ENCODE assay signal across 30 cellular contexts in the genomic region with DNA sequence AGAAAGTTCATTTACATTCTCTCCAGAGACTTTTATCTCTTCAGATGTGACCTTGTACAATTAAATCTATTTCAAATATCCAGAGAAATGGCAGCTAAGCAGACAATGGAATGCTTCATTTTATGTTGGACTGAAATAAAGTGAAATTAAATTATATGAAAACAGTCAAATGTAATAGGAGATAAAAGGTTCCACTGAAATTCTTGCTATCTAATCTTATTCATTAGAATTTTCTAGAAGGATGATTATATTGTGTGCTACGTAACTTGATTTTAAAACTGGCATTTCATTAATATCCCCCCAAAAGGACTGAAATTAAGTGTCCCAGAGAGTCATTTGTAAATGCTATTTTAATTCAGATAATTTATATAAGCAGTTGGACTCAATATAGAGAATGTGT.
"Had no signal": no experiment of that assay in that cellular context is flagged by ENCODE, and none has a peak within 500 bp of the region (broad histone marks: within the 10 kb centered on the region; RNA-seq: fewer than 3 reads in every experiment).

No MANE protein-coding gene starts in this region.

- H3K27ac ChIP-seq: neutrophil, ovary, parathyroid adenoma, psoas muscle, right lobe of liver, sigmoid colon, stomach, thoracic aorta, thyroid gland, tibial nerve, upper lobe of left lung, vagina had no signal

- H3K4me1 Mint-ChIP-seq: natural killer cell; nephron; neural crest cell; stimulated activated effector memory CD8-positive, alpha-beta T cell treated with anti-CD3 and anti-CD28 coated beads, Interleukin-12 subunit alpha, Interleukin-12 subunit beta, amount 100 ng/mL, for 72 hours; stimulated activated naive B cell treated with anti-CD40 and anti-IgM and Interleukin-4, amounts not matched to agents 10 μg/mL and 1 μg/mL and 100 μg/mL, for 72 hours had no signal

- H3K4me3 ChIP-seq: ovary, psoas muscle, right lobe of liver, sigmoid colon, stomach, thoracic aorta, thyroid gland, tibial nerve, upper lobe of left lung, vagina had no signal

- H3K79me2 ChIP-seq: parathyroid adenoma had no signal

- H3K36me3 ChIP-seq: neutrophil, ovary, right lobe of liver, sigmoid colon, stomach, thoracic aorta, thyroid gland, tibial nerve, upper lobe of left lung, vagina had no signal

- H3K9ac ChIP-seq: parathyroid adenoma had no signal

- H3K36me3 Mint-ChIP-seq: naive thymus-derived CD4-positive, alpha-beta T cell; natural killer cell; stimulated activated effector memory CD8-positive, alpha-beta T cell treated with anti-CD3 and anti-CD28 coated beads, Interleukin-12 subunit alpha, Interleukin-12 subunit beta, amount 100 ng/mL, for 72 hours; stimulated activated naive B cell treated with anti-CD40 and anti-IgM and Interleukin-4, amounts not matched to agents 10 μg/mL and 1 μg/mL and 100 μg/mL, for 72 hours had no signal

- H3K9me3 Mint-ChIP-seq: nephron; neural crest cell; stimulated activated naive CD8-positive, alpha-beta T cell treated with anti-CD3 and anti-CD28 coated beads, Interleukin-15, Interleukin-2, amounts not matched to agents 100 ng/mL and 50 ng/mL, for 24 hours had no signal

- ATAC-seq: naive thymus-derived CD4-positive, alpha-beta T cell; natural killer cell; psoas muscle; right cardiac atrium; right lobe of liver; stimulated activated effector memory CD8-positive, alpha-beta T cell treated with anti-CD3 and anti-CD28 coated beads, Interleukin-12 subunit alpha, Interleukin-12 subunit beta, amount 100 ng/mL, for 72 hours; stimulated activated naive B cell treated with anti-CD40 and anti-IgM and Interleukin-4, amounts not matched to agents 10 μg/mL and 1 μg/mL and 100 μg/mL, for 72 hours had no signal

- H3K4me1 ChIP-seq: parathyroid adenoma, psoas muscle, right lobe of liver, sigmoid colon, stomach, thyroid gland, tibial nerve, upper lobe of left lung, vagina had no signal

- H3K9me3 ChIP-seq: neutrophil, ovary, psoas muscle, right lobe of liver, sigmoid colon, stomach, thoracic aorta, thyroid gland, tibial nerve, upper lobe of left lung, vagina had no signal

- H3K27me3 ChIP-seq: neutrophil, ovary, right lobe of liver, sigmoid colon, stomach, thyroid gland, tibial nerve, upper lobe of left lung, vagina had no signal

- H3K4me3 Mint-ChIP-seq: naive thymus-derived CD4-positive, alpha-beta T cell; natural killer cell; nephron; neural crest cell; stimulated activated effector memory CD8-positive, alpha-beta T cell treated with anti-CD3 and anti-CD28 coated beads, Interleukin-12 subunit alpha, Interleukin-12 subunit beta, amount 100 ng/mL, for 72 hours; stimulated activated naive B cell treated with anti-CD40 and anti-IgM and Interleukin-4, amounts not matched to agents 10 μg/mL and 1 μg/mL and 100 μg/mL, for 72 hours; stimulated activated naive CD8-positive, alpha-beta T cell treated with anti-CD3 and anti-CD28 coated beads, Interleukin-15, Interleukin-2, amounts not matched to agents 100 ng/mL and 50 ng/mL, for 24 hours had no signal

- H2AFZ ChIP-seq: parathyroid adenoma had no signal

- DNase-seq: naive thymus-derived CD4-positive, alpha-beta T cell; natural killer cell; nucleus accumbens; ovary; posterior cingulate gyrus; psoas muscle; right cardiac atrium; right lobe of liver; sigmoid colon; small intestine; stimulated activated CD4-positive, alpha-beta T cell treated with anti-CD3 and anti-CD28 coated beads, Interleukin-15, amount 100 ng/mL, for 24 hours; stimulated activated CD4-positive, alpha-beta T cell treated with anti-CD3 and anti-CD28 coated beads, Interleukin-2, amount 100 ng/mL, for 24 hours; stimulated activated CD4-positive, alpha-beta T cell treated with anti-CD3 and anti-CD28 coated beads, Interleukin-2, amount 100 ng/mL, for 48 hours; stimulated activated CD4-positive, alpha-beta T cell treated with anti-CD3 and anti-CD28 coated beads, Interleukin-4, amount 100 ng/mL, for 24 hours; stimulated activated naive B cell treated with anti-CD40 and anti-IgM and Interleukin-4, amounts not matched to agents 10 μg/mL and 1 μg/mL and 100 μg/mL, for 72 hours; stimulated activated naive CD4-positive, alpha-beta T cell treated with Interleukin-2 at 50 U/mL for 16 hours; stomach; thyroid gland; trophoblast cell; upper lobe of left lung had no signal

- H3K27me3 Mint-ChIP-seq: naive thymus-derived CD4-positive, alpha-beta T cell; progenitor cell of endocrine pancreas; stimulated activated naive B cell treated with anti-CD40 and anti-IgM and Interleukin-4, amounts not matched to agents 10 μg/mL and 1 μg/mL and 100 μg/mL, for 72 hours; stimulated activated naive CD8-positive, alpha-beta T cell treated with anti-CD3 and anti-CD28 coated beads, Interleukin-15, Interleukin-2, amounts not matched to agents 100 ng/mL and 50 ng/mL, for 24 hours had no signal

- H3K27ac Mint-ChIP-seq: naive thymus-derived CD4-positive, alpha-beta T cell; natural killer cell; nephron; progenitor cell of endocrine pancreas; stimulated activated effector memory CD8-positive, alpha-beta T cell treated with anti-CD3 and anti-CD28 coated beads, Interleukin-12 subunit alpha, Interleukin-12 subunit beta, amount 100 ng/mL, for 72 hours; stimulated activated naive B cell treated with anti-CD40 and anti-IgM and Interleukin-4, amounts not matched to agents 10 μg/mL and 1 μg/mL and 100 μg/mL, for 72 hours; stimulated activated naive CD8-positive, alpha-beta T cell treated with anti-CD3 and anti-CD28 coated beads, Interleukin-15, Interleukin-2, amounts not matched to agents 100 ng/mL and 50 ng/mL, for 24 hours had no signal
